Comparison of ENCODE assay signal across 18 cellular contexts in genomic region chr15:79948095-79948695, GRCh38. TPM values are rescaled to one million over a fixed set of nuclear protein-coding genes. Genes with fewer than 3 reads are reported as not detected.
DNase-seq lines count a peak whose midpoint lies in the region; ATAC-seq and TF ChIP-seq lines count a peak whose summit lies in the region.
"Had no signal": no experiment of that assay in that cellular context is flagged by ENCODE, and none has a peak within 500 bp of the region (broad histone marks: within the 10 kb centered on the region; RNA-seq: fewer than 3 reads in every experiment).

No MANE protein-coding gene starts in this region.

- peak; percentile 84 for DNase-seq in cardiac septum (ENCODE audit: low spot score)
- no peak for DNase-seq in heart left ventricle
- no peak for DNase-seq in activated naive CD8-positive, alpha-beta T cell treated with anti-CD3 and anti-CD28 coated beads for 36 hours
- no peak for DNase-seq in stimulated activated naive CD8-positive, alpha-beta T cell treated with anti-CD3 and anti-CD28 coated beads, Interleukin-15, Interleukin-2, amounts not matched to agents 100 U/mL and 50 U/mL, for 24 hours
- DNase-seq in stimulated activated naive CD4-positive, alpha-beta T cell (lab: John Stamatoyannopoulos, UW): no peak
- no peak for DNase-seq in Peyer's patch
- no peak for DNase-seq in NCI-H2029 treated with DMSO at 0.1 percent for 48 hours (lab: John Stamatoyannopoulos, UW)
- DNase-seq: activated CD4-positive, alpha-beta T cell treated with anti-CD3 and anti-CD28 coated beads for 4 hours; cortex of kidney; erythroblast; NCI-H2081 treated with DMSO at 0.1 percent for 48 hours; NCI-H748 treated with DMSO at 0.1 percent for 48 hours; stimulated activated CD4-positive, alpha-beta T cell treated with anti-CD3 and anti-CD28 coated beads, Interleukin-4, amount 100 ng/mL, for 4 hours had no signal

- 72 to 82% (median 79%) methylated on average over 10 of the region's 10 CpGs for WGBS in heart left ventricle, 4 donors

- H3K9me3 ChIP-seq in heart left ventricle (no peaks in the 10 kb centered on the region), Peyer's patch (no peaks in the 10 kb centered on the region)

- H3K4me3 ChIP-seq in heart left ventricle (no peak overlapping the region), Peyer's patch (no peak overlapping the region)

- H3K27me3 Mint-ChIP-seq in activated naive CD8-positive, alpha-beta T cell treated with anti-CD3 and anti-CD28 coated beads for 36 hours: no peaks in the 10 kb centered on the region

- TF ChIP-seq POLR2A in heart left ventricle (IDR thresholded peaks at IDR 0.05): no peak
- TF ChIP-seq POLR2A in Peyer's patch (IDR thresholded peaks at IDR 0.05): no peak

- H3K4me3 Mint-ChIP-seq in activated naive CD8-positive, alpha-beta T cell treated with anti-CD3 and anti-CD28 coated beads for 36 hours: no peak overlapping the region
- H3K4me3 Mint-ChIP-seq: T-helper 1 cell treated with Interleukin-12 subunit alpha and Interleukin-12 subunit beta and Interleukin-4 antibody, amounts not matched to agents 30 μg/mL and 1 μg/mL, for 36 hours had no signal

- TF ChIP-seq CTCF in heart left ventricle (IDR thresholded peaks at IDR 0.05) (no peak), Peyer's patch (IDR thresholded peaks at IDR 0.05) (no peak)

- intact Hi-C loops in cardiac septum (cut with DNase I): no loop called here
- intact Hi-C loops in heart left ventricle (cut with DNase I): no loop called here

- H3K27me3 ChIP-seq in heart left ventricle (peaks cover 0 to 8% (median 0%) of the 10 kb centered on the region in 9 donors), Peyer's patch (no peaks in the 10 kb centered on the region)

- H3K36me3 Mint-ChIP-seq in activated naive CD8-positive, alpha-beta T cell treated with anti-CD3 and anti-CD28 coated beads for 36 hours: peaks cover 2% of the 10 kb centered on the region

- peaks cover 12% of the 10 kb centered on the region for H3K4me1 Mint-ChIP-seq in activated naive CD8-positive, alpha-beta T cell treated with anti-CD3 and anti-CD28 coated beads for 36 hours

- no peak for ATAC-seq in heart left ventricle
- ATAC-seq in HG02678 (IDR thresholded peaks at IDR 0.05; ENCODE audit: unreplicated experiment): peak; percentile 55
- ATAC-seq in stimulated activated naive CD8-positive, alpha-beta T cell treated with anti-CD3 and anti-CD28 coated beads, Interleukin-15, Interleukin-2, amounts not matched to agents 100 U/mL and 50 U/mL, for 24 hours: peak; percentile 49
- ATAC-seq: Right ventricle myocardium inferior had no signal

- H3K27ac ChIP-seq in heart left ventricle (no peak overlapping the region), Peyer's patch (no peak overlapping the region)

- H3K36me3 ChIP-seq in heart left ventricle (no peaks in the 10 kb centered on the region), Peyer's patch (no peaks in the 10 kb centered on the region)

- peak overlapping the region; percentile 5 for H3K27ac Mint-ChIP-seq in activated naive CD8-positive, alpha-beta T cell treated with anti-CD3 and anti-CD28 coated beads for 36 hours
- H3K27ac Mint-ChIP-seq: T-helper 1 cell treated with Interleukin-12 subunit alpha and Interleukin-12 subunit beta and Interleukin-4 antibody, amounts not matched to agents 30 μg/mL and 1 μg/mL, for 36 hours had no signal

- H3K9me3 Mint-ChIP-seq in activated naive CD8-positive, alpha-beta T cell treated with anti-CD3 and anti-CD28 coated beads for 36 hours: no peaks in the 10 kb centered on the region
- H3K9me3 Mint-ChIP-seq: T-helper 1 cell treated with Interleukin-12 subunit alpha and Interleukin-12 subunit beta and Interleukin-4 antibody, amounts not matched to agents 30 μg/mL and 1 μg/mL, for 36 hours had no signal

- H3K4me1 ChIP-seq in heart left ventricle (peaks cover 0 to 13% (median 0%) of the 10 kb centered on the region in 12 donors), Peyer's patch (no peaks in the 10 kb centered on the region)

RNA-seq across cellular contexts. Expression of gene BCL2A1, which starts 22.8 kb away (rescaled TPM):
- total RNA-seq in cardiac septum: 1.1 TPM
- 10 to 100 TPM in 1 of 9 donors, 1 to 10 TPM in 3, under 1 TPM in 4, not detected in 1; 0.32 to 28.6 (median 0.99) TPM for total RNA-seq in heart left ventricle
- polyA plus RNA-seq in heart left ventricle: 1 to 10 TPM in 1 of 2 donors, under 1 TPM in 1; 0.23 to 1.2 TPM
- 10 to 100 TPM; 91.4 to 94.3 TPM for total RNA-seq in activated naive CD8-positive, alpha-beta T cell treated with anti-CD3 and anti-CD28 coated beads for 36 hours
- 10 to 100 TPM in 1 of 4 donors, 1 to 10 TPM in 1, not detected in 2; 3.8 to 21.5 TPM for total RNA-seq in Peyer's patch
- total RNA-seq: astrocyte, MCF 10A had no signal

RNA-seq across cellular contexts. Expression of gene MTHFS, which starts 51.4 kb away (rescaled TPM):
- total RNA-seq in cardiac septum (16.7 TPM), heart left ventricle (10 to 100 TPM in 6 of 9 donors, 1 to 10 TPM in 3; 5.7 to 24.1 (median 13.2) TPM), Peyer's patch (10 to 100 TPM in 3 of 4 donors, not detected in 1; 26.7 to 49.9 (median 29.8) TPM)
- 10 to 100 TPM; 35.7 to 45.5 TPM for polyA plus RNA-seq in heart left ventricle
- 10 to 100 TPM; 33.3 to 33.7 TPM for total RNA-seq in activated naive CD8-positive, alpha-beta T cell treated with anti-CD3 and anti-CD28 coated beads for 36 hours

Comparison
In these comparisons a context has a peak if more than half of its experiments do, and no peak if none do; other contexts are left out.
1. ATAC-seq: peak in HG02678 (single experiment) and stimulated activated naive CD8-positive, alpha-beta T cell treated with anti-CD3 and anti-CD28 coated beads, Interleukin-15, Interleukin-2, amounts not matched to agents 100 U/mL and 50 U/mL, for 24 hours (single experiment); none in heart left ventricle (0 of 4).